In the genomic region with DNA sequence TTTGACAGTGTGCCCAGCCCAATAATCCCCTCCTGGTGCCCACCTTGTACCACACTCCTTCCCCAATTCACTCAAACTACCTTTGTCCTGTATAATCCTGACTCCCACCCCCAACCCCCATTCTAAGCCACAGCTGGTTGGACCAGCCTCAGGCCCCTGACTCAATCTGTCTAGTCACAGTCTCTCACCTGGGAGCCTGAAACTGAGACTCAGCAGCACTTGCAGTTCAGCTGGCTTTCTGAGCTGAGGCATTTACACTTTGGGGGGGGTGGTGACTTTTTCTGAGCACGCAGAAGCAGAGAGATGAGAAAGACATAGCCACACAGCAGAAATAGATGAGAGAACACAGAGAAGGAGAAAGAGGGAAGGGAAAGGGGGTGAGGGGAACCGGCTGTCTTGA, we compare ENCODE assay signal across 13 cellular contexts.
DNase-seq lines count a peak whose midpoint lies in the region; ATAC-seq, FAIRE-seq and TF ChIP-seq lines count a peak whose summit lies in the region.
"Had no signal": no experiment of that assay in that cellular context is flagged by ENCODE, and none has a peak within 500 bp of the region (broad histone marks: within the 10 kb centered on the region; RNA-seq: fewer than 3 reads in every experiment).

No MANE protein-coding gene starts in this region.

- no peak overlapping the region for H3K14ac ChIP-seq in H1 (ENCODE audit: insufficient read length)

- no peak overlapping the region for H2BK5ac ChIP-seq in H1 (ENCODE audit: low read depth, low read length)

- no peak overlapping the region for H3K56ac ChIP-seq in H1 (replicated peaks; ENCODE audit: insufficient read length, low read depth, low read length)

- POLR2A ChIA-PET in H1 (lab: Charles Lee; ENCODE audit: partially characterized antibody): no interaction called here

- DNase-seq in H1 (ENCODE audit: low read depth in 1 of 2, low spot score in 2 of 2) (no peak), HCEC 1CT (no peak), GM19240 (ENCODE audit: insufficient read length, low spot score) (no peak), Right ventricle myocardium superior (no peak), NCI-H446 treated with DMSO at 0.1 percent for 48 hours (lab: John Stamatoyannopoulos, UW) (no peak)
- DNase-seq: DMS153; immature natural killer cell; NCI-H1436 treated with DMSO at 0.1 percent for 48 hours; SJCRH30; stimulated activated naive CD4-positive, alpha-beta T cell had no signal

- peak; percentile 76 for ATAC-seq in GM18873 (IDR thresholded peaks at IDR 0.05; ENCODE audit: low FRiP score, unreplicated experiment)
- peak; percentile 92 for ATAC-seq in GM21381 (IDR thresholded peaks at IDR 0.05; ENCODE audit: unreplicated experiment)
- peak; percentile 81 for ATAC-seq in HG03097 (IDR thresholded peaks at IDR 0.05; ENCODE audit: low FRiP score, unreplicated experiment)
- ATAC-seq in Right ventricle myocardium superior (ENCODE audit: poor library complexity): no peak

- H3K27me3 ChIP-seq in H1 (replicated peaks in 1 of 4; ENCODE audit: control insufficient read depth in 3 of 4, extremely low read depth in 1 of 4, insufficient read depth in 3 of 4, low read length in 3 of 4): no peaks in the 10 kb centered on the region
- H3K27me3 ChIP-seq: SJCRH30 had no signal

- no peak overlapping the region for H2BK12ac ChIP-seq in H1 (ENCODE audit: low read depth, low read length)

- H3K4me2 ChIP-seq in H1 (ENCODE audit: insufficient read depth in 1 of 2, low read depth in 2 of 2, low read length in 2 of 2): no peak overlapping the region

- no peak for FAIRE-seq in H1 (lab: Jason Lieb, UNC)

- no peak overlapping the region for H2BK120ac ChIP-seq in H1 (replicated peaks; ENCODE audit: low read depth, low read length)

- TF ChIP-seq EP300 in H1 (IDR thresholded peaks at IDR 0.05; ENCODE audit: borderline replicate concordance in 1 of 2, low read depth in 2 of 2, low read length in 2 of 2): no peak

- TF ChIP-seq POLR2A in H1 (IDR thresholded peaks at IDR 0.05; ENCODE audit: control extremely low read depth in 1 of 2, low read depth in 2 of 2, low read length in 2 of 2): no peak

- H3K9me3 ChIP-seq in H1 (ENCODE audit: insufficient read depth in 2 of 2, low read depth in 1 of 2, low read length in 1 of 2): peaks cover 0 to 5% of the 10 kb centered on the region in 2 experiments; a peak in 1 of 4 replicates
- H3K9me3 ChIP-seq: SJCRH30 had no signal

- H4K20me1 ChIP-seq in H1 (replicated peaks in 1 of 2; ENCODE audit: control insufficient read depth in 1 of 2, insufficient read depth in 2 of 2, low read length in 2 of 2): no peaks in the 10 kb centered on the region

- no peak overlapping the region for H2AK5ac ChIP-seq in H1 (ENCODE audit: low read depth, low read length)

- H3K4me1 ChIP-seq in H1 (replicated peaks in 1 of 4; ENCODE audit: control insufficient read depth in 3 of 4, insufficient read depth in 4 of 4, low read length in 3 of 4): no peaks in the 10 kb centered on the region
- H3K4me1 ChIP-seq: SJCRH30 had no signal

- no peak overlapping the region for H3K27ac ChIP-seq in H1 (ENCODE audit: low read depth, low read length)
- H3K27ac ChIP-seq: SJCRH30 had no signal

- H3K18ac ChIP-seq in H1 (ENCODE audit: extremely low read depth, low read length): no peak overlapping the region

- no peak for TF ChIP-seq CTCF in H1 (IDR thresholded peaks at IDR 0.05; ENCODE audit: control extremely low read depth in 1 of 3, insufficient read depth in 1 of 3, low read depth in 1 of 3, low read length in 3 of 3)

- no peak overlapping the region for H3K4ac ChIP-seq in H1 (replicated peaks; ENCODE audit: insufficient read length, low read depth, low read length)

- no peak for TF ChIP-seq RAD21 in H1 (IDR thresholded peaks at IDR 0.05 in 1 of 2, conservative IDR thresholded peaks at IDR 0.05 in 1 of 2; ENCODE audit: low read depth in 2 of 2, low read length in 2 of 2)

- intact Hi-C loops in Right ventricle myocardium superior (cut with DNase I): no loop called here

- H4K91ac ChIP-seq in H1 (replicated peaks; ENCODE audit: insufficient read length, low read length): no peak overlapping the region

- H3K36me3 ChIP-seq in H1 (ENCODE audit: control insufficient read depth in 2 of 4, insufficient read depth in 4 of 4, low read length in 3 of 4): no peaks in the 10 kb centered on the region
- H3K36me3 ChIP-seq: SJCRH30 had no signal

- no peak overlapping the region for H3K9ac ChIP-seq in H1 (replicated peaks in 1 of 4; ENCODE audit: extremely low read depth in 1 of 4, low read depth in 3 of 4, low read length in 3 of 4)

- WGBS in H1 (ENCODE audit: extremely low coverage in 1 of 2, insufficient coverage in 1 of 2, insufficient read length in 1 of 2, insufficient replicate concordance in 2 of 2, low coverage in 1 of 2, low lambda C conversion rate in 2 of 2, missing lambda C conversion rate in 1 of 2), 2 experiments: 94% methylated on average over 2 of the region's 2 CpGs; no CpG with 5 or more reads in 1 of the 2 experiments

- no peak overlapping the region; the same call in 1 of the 2 replicates for H4K8ac ChIP-seq in H1 (ENCODE audit: extremely low read depth, insufficient read depth, low read length)

- no peaks in the 10 kb centered on the region for H3K79me2 ChIP-seq in H1 (ENCODE audit: control insufficient read depth in 1 of 2, insufficient read depth in 2 of 2, low read length in 2 of 2)

- H3K23ac ChIP-seq in H1 (ENCODE audit: insufficient read length): no peak overlapping the region

- H3K23me2 ChIP-seq in H1 (ENCODE audit: low read depth, low read length): no peaks in the 10 kb centered on the region

- no peak overlapping the region for H4K5ac ChIP-seq in H1 (ENCODE audit: insufficient read length, low read depth, low read length)

- no peaks in the 10 kb centered on the region for H3K79me1 ChIP-seq in H1 (ENCODE audit: low read depth, low read length)

- H2BK15ac ChIP-seq in H1 (ENCODE audit: low read length): no peak overlapping the region

- no peak overlapping the region for H2BK20ac ChIP-seq in H1 (ENCODE audit: low read length)

- H3K4me3 ChIP-seq in H1 (ENCODE audit: extremely low read depth in 1 of 4, insufficient read depth in 2 of 4, low read depth in 3 of 4, low read length in 4 of 4): no peak overlapping the region
- H3K4me3 ChIP-seq: SJCRH30 had no signal

- 0 out of 2 replicates have a peak overlapping the region, but pooled peaks have one; percentile 33 for H2AFZ ChIP-seq in H1 (ENCODE audit: low read length)

- CTCF ChIA-PET in H1 (lab: Charles Lee; ENCODE audit: partially characterized antibody): interaction anchor here (1.2 to 2.0 kb wide), 2 partner anchors 13 kb away, joined by 4 to 5 read pairs; no protein-coding TSS in a partner anchor

TF ChIP-seq in H1, 55 proteins besides CTCF, POLR2A, EP300 and RAD21:
- TF ChIP-seq RNF2 (IDR thresholded peaks at IDR 0.05; ENCODE audit: borderline replicate concordance, low read depth, low read length, missing control alignments, poor library complexity, severe bottlenecking): no peak
